ENCODE assay signal across 1 cellular context in the genomic region with DNA sequence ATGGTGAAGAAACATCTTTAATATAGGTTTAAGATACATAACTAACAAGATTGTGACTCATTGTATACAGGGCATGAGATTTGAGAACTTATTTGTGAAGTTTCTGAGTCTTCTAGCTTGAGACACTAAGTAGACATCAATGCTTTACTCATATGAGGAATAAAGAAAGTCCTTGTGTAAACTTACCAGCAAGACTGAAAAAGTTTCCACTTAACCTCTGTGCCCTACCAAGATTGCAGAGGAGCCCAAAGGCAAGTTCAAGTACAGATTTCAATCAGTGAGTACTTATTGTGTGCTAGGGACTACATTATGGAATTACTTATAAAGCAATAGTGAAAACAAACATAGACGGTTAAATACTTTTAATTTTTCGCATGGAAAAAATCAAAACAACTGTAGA.
TF ChIP-seq lines count a peak whose summit lies in the region.

No MANE protein-coding gene starts in this region.

TF ChIP-seq in GM12878, 131 proteins besides CTCF, POLR2A, EP300 and RAD21 (continued from another document):
- TF ChIP-seq, protein P1, sequence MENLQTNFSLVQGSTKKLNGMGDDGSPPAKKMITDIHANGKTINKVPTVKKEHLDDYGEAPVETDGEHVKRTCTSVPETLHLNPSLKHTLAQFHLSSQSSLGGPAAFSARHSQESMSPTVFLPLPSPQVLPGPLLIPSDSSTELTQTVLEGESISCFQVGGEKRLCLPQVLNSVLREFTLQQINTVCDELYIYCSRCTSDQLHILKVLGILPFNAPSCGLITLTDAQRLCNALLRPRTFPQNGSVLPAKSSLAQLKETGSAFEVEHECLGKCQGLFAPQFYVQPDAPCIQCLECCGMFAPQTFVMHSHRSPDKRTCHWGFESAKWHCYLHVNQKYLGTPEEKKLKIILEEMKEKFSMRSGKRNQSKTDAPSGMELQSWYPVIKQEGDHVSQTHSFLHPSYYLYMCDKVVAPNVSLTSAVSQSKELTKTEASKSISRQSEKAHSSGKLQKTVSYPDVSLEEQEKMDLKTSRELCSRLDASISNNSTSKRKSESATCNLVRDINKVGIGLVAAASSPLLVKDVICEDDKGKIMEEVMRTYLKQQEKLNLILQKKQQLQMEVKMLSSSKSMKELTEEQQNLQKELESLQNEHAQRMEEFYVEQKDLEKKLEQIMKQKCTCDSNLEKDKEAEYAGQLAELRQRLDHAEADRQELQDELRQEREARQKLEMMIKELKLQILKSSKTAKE (IDR thresholded peaks at IDR 0.05; ENCODE audit: low read depth, poor library complexity, severe bottlenecking): no peak
- TF ChIP-seq, protein P2, sequence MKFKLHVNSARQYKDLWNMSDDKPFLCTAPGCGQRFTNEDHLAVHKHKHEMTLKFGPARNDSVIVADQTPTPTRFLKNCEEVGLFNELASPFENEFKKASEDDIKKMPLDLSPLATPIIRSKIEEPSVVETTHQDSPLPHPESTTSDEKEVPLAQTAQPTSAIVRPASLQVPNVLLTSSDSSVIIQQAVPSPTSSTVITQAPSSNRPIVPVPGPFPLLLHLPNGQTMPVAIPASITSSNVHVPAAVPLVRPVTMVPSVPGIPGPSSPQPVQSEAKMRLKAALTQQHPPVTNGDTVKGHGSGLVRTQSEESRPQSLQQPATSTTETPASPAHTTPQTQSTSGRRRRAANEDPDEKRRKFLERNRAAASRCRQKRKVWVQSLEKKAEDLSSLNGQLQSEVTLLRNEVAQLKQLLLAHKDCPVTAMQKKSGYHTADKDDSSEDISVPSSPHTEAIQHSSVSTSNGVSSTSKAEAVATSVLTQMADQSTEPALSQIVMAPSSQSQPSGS (IDR thresholded peaks at IDR 0.05; ENCODE audit: low read length): peak; percentile 59
- 0 out of 2 replicates have a peak, but pooled peaks have one; percentile 19 for TF ChIP-seq GABPA (IDR thresholded peaks at IDR 0.05; ENCODE audit: low read depth)
- TF ChIP-seq NFIC (IDR thresholded peaks at IDR 0.05; ENCODE audit: low read depth, low read length): peak; percentile 72; the same call in 1 of the 2 replicates
- no peak for TF ChIP-seq PAX5 (IDR thresholded peaks at IDR 0.05; ENCODE audit: borderline replicate concordance, low read depth, low read length)
- TF ChIP-seq, protein P3, sequence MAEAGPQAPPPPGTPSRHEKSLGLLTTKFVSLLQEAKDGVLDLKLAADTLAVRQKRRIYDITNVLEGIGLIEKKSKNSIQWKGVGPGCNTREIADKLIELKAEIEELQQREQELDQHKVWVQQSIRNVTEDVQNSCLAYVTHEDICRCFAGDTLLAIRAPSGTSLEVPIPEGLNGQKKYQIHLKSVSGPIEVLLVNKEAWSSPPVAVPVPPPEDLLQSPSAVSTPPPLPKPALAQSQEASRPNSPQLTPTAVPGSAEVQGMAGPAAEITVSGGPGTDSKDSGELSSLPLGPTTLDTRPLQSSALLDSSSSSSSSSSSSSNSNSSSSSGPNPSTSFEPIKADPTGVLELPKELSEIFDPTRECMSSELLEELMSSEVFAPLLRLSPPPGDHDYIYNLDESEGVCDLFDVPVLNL (IDR thresholded peaks at IDR 0.05; ENCODE audit: low read depth, low read length): no peak
- 0 out of 2 replicates have a peak, but pooled peaks have one; percentile 26 for TF ChIP-seq MEF2A (IDR thresholded peaks at IDR 0.05; ENCODE audit: insufficient read depth, low read depth, low read length)
- TF ChIP-seq YY1 (IDR thresholded peaks at IDR 0.05; ENCODE audit: low read depth, low read length): no peak
- 0 out of 2 replicates have a peak, but pooled peaks have one; percentile 19 for TF ChIP-seq IRF4 (IDR thresholded peaks at IDR 0.05; ENCODE audit: low read depth, low read length)
- TF ChIP-seq RUNX3 (IDR thresholded peaks at IDR 0.05; ENCODE audit: low read length): peak; percentile 50
- no peak for TF ChIP-seq NRF1 (conservative IDR thresholded peaks at IDR 0.05; ENCODE audit: low read depth, low read length)
- peak; percentile 69 for TF ChIP-seq JUNB (IDR thresholded peaks at IDR 0.05)
- peak; percentile 67; the same call in 1 of the 2 replicates for TF ChIP-seq FOXM1 (IDR thresholded peaks at IDR 0.05; ENCODE audit: low read depth, low read length)
- TF ChIP-seq RFX5 (IDR thresholded peaks at IDR 0.05; ENCODE audit: low read depth, low read length): no peak
- TF ChIP-seq, protein P4, sequence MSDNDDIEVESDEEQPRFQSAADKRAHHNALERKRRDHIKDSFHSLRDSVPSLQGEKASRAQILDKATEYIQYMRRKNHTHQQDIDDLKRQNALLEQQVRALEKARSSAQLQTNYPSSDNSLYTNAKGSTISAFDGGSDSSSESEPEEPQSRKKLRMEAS (IDR thresholded peaks at IDR 0.05; ENCODE audit: low read depth, low read length): no peak
- TF ChIP-seq SMARCA5 (IDR thresholded peaks at IDR 0.05): no peak
- TF ChIP-seq CBFB (IDR thresholded peaks at IDR 0.05; ENCODE audit: low read depth): no peak
- no peak for TF ChIP-seq GATAD2B (conservative IDR thresholded peaks at IDR 0.05; ENCODE audit: low read depth)
- TF ChIP-seq ETV6 (conservative IDR thresholded peaks at IDR 0.05 in 1 of 2, IDR thresholded peaks at IDR 0.05 in 1 of 2; ENCODE audit: borderline replicate concordance in 1 of 2, low read depth in 1 of 2): peak in 1 of 2 experiments; percentile 33; a peak in 1 of 4 replicates
TF ChIP-seq in GM12878: peak in this region for 9.
